ENCODE assay signal across 8 cellular contexts in genomic region chr6:27157461-27158315, GRCh38.
DNase-seq lines count a peak whose midpoint lies in the region; ATAC-seq, FAIRE-seq and TF ChIP-seq lines count a peak whose summit lies in the region.

No MANE protein-coding gene starts in this region.

- POLR2A ChIA-PET in WTC11 (lab: Charles Lee): interaction anchor here (0.7 kb wide), 1 partner anchor 11 kb away, joined by 5 read pairs; a partner anchor contains a TSS

- peaks cover 6% of the 10 kb centered on the region for H3K27me3 Mint-ChIP-seq in WTC11 (ENCODE audit: low read depth)

- peak overlapping the region; percentile 88 for H3K4me3 Mint-ChIP-seq in WTC11

- peak overlapping the region; percentile 50 for H3K4me3 ChIP-seq in bronchial epithelial cell (ENCODE audit: low read depth, low read length)

- H3K36me3 ChIP-seq in bronchial epithelial cell (ENCODE audit: control insufficient read depth, insufficient read depth, low read length): no peaks in the 10 kb centered on the region

- ATAC-seq in GM21737 (IDR thresholded peaks at IDR 0.05; ENCODE audit: unreplicated experiment): peak; percentile 50
- peak; percentile 73 for ATAC-seq in WTC11
- no peak for ATAC-seq in GM18858 (IDR thresholded peaks at IDR 0.05; ENCODE audit: unreplicated experiment)

- DNase-seq in DMS 273 (lab: John Stamatoyannopoulos, UW; ENCODE audit: unreplicated experiment): peak; percentile 93
- peak; percentile 66 for DNase-seq in NCI-H146 treated with DMSO at 0.1 percent for 48 hours (lab: John Stamatoyannopoulos, UW; ENCODE audit: unreplicated experiment)
- DNase-seq in WTC11 (ENCODE audit: low spot score): peak; percentile 78
- DNase-seq in bronchial epithelial cell (ENCODE audit: low read depth): peak; percentile 76
- DNase-seq in kidney tubule cell (ENCODE audit: low spot score): peak; percentile 84
- DNase-seq in stimulated activated CD4-positive, alpha-beta T cell treated with anti-CD3 and anti-CD28 coated beads, Interleukin-2, amount 100 ng/mL, for 24 hours: peak; percentile 82

- no peak for TF ChIP-seq CTCF in WTC11 (IDR thresholded peaks at IDR 0.05)
- peak; percentile 67 for TF ChIP-seq CTCF in bronchial epithelial cell (IDR thresholded peaks at IDR 0.05; ENCODE audit: insufficient read depth, low read length, severe bottlenecking)

- H3K27ac Mint-ChIP-seq in WTC11: 0 out of 2 replicates have a peak overlapping the region, but pooled peaks have one; percentile 11

- no peaks in the 10 kb centered on the region for H3K27me3 ChIP-seq in bronchial epithelial cell (ENCODE audit: control insufficient read depth, insufficient read depth, low read length)

- H3K4me1 Mint-ChIP-seq in WTC11: peaks cover 39% of the 10 kb centered on the region

- CTCF ChIA-PET in WTC11 (lab: Charles Lee): no interaction called here

- H3K9me3 Mint-ChIP-seq in WTC11: no peaks in the 10 kb centered on the region

- no peaks in the 10 kb centered on the region for H3K36me3 Mint-ChIP-seq in WTC11

- no peak for FAIRE-seq in bronchial epithelial cell (lab: Jason Lieb, UNC)

TF ChIP-seq in WTC11, 78 proteins besides CTCF, POLR2A, EP300 and RAD21:
- TF ChIP-seq ZBTB43 (CRISPR knock-in tag; IDR thresholded peaks at IDR 0.05): no peak
- TF ChIP-seq MAX (CRISPR knock-in tag; IDR thresholded peaks at IDR 0.05): no peak
- TF ChIP-seq HMGXB4 (CRISPR knock-in tag; IDR thresholded peaks at IDR 0.05): peak; percentile 49; the same call in 1 of the 2 replicates
- no peak for TF ChIP-seq ZNF138 (CRISPR knock-in tag; conservative IDR thresholded peaks at IDR 0.05)
- no peak for TF ChIP-seq GTF2I (CRISPR knock-in tag; conservative IDR thresholded peaks at IDR 0.05)
- no peak for TF ChIP-seq NR2C2 (CRISPR knock-in tag; IDR thresholded peaks at IDR 0.05)
- TF ChIP-seq MYBL2 (CRISPR knock-in tag; IDR thresholded peaks at IDR 0.05): no peak
